Comparison of ENCODE assay signal across 18 cellular contexts in the genomic region with DNA sequence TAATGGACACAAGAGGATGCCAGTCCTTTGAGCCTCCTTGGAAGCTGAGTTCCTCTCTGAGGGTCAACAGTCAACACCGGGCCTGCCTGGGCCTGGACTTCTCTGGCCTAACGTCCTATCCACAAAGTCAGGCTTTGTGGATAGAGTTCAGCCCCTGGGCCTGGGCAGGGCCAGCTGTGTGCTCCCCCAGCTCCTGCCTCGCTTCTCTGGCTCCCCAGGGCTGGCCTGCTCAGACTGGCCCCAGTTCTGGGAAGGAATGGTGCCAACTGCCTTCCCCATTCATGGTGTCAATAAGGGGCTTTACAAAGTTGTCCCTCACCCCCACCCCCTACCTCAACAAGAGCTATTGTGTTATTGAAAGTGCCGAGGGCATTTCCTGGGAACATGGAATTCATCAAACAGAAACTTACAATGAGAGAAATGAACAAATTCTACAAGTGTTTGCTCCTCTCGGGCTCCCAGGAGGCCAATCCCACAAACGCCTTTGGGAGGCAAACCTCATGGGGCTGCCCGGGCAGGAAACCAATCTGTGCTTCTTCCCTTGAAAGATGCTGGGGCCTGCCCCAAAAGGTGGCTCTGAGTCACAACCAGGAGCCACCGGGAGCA. TPM values are rescaled to one million over a fixed set of nuclear protein-coding genes. Genes with fewer than 3 reads are reported as not detected.
"Had no signal": no experiment of that assay in that cellular context is flagged by ENCODE, and none has a peak within 500 bp of the region (broad histone marks: within the 10 kb centered on the region; RNA-seq: fewer than 3 reads in every experiment).

No MANE protein-coding gene starts in this region.

- H3K4me1 ChIP-seq: body of pancreas, colonic mucosa had no signal

- H3K27me3 Mint-ChIP-seq: activated CD4-positive, alpha-beta memory T cell treated with anti-CD3 and anti-CD28 coated beads for 36 hours had no signal

- H3K4me3 ChIP-seq: body of pancreas, colonic mucosa, esophagus muscularis mucosa, lung had no signal

- DNase-seq: activated CD4-positive, alpha-beta memory T cell treated with anti-CD3 and anti-CD28 coated beads for 36 hours; activated CD4-positive, alpha-beta T cell treated with anti-CD3 and anti-CD28 coated beads for 36 hours; activated naive CD8-positive, alpha-beta T cell treated with anti-CD3 and anti-CD28 coated beads, Interleukin-2, amount 10 ng/mL, durations not matched to agents 7 days and 5 days; amygdala; body of pancreas; colonic mucosa; left colon; occipital lobe; stimulated activated CD8-positive, alpha-beta memory T cell treated with anti-CD3 and anti-CD28 coated beads, Interleukin-4, amount 100 ng/mL, for 48 hours; stimulated activated naive CD4-positive, alpha-beta T cell; T-cell had no signal

- H3K27me3 ChIP-seq: body of pancreas, colonic mucosa, esophagus muscularis mucosa had no signal

- H3K36me3 ChIP-seq: colonic mucosa, esophagus muscularis mucosa had no signal

- H3K27ac ChIP-seq: body of pancreas, colonic mucosa, esophagus muscularis mucosa had no signal

- H3K27ac Mint-ChIP-seq: activated CD4-positive, alpha-beta memory T cell treated with anti-CD3 and anti-CD28 coated beads for 36 hours; activated CD4-positive, alpha-beta T cell treated with anti-CD3 and anti-CD28 coated beads for 36 hours; activated naive CD8-positive, alpha-beta T cell treated with anti-CD3 and anti-CD28 coated beads, Interleukin-2, amount 10 ng/mL, durations not matched to agents 7 days and 5 days; mesothelial cell of epicardium; nephron; progenitor cell of endocrine pancreas; T-cell; WTC11 had no signal

- ATAC-seq: activated CD4-positive, alpha-beta T cell treated with anti-CD3 and anti-CD28 coated beads for 36 hours; body of pancreas; left colon; T-cell; WTC11 had no signal

- H3K4me3 Mint-ChIP-seq: activated CD4-positive, alpha-beta memory T cell treated with anti-CD3 and anti-CD28 coated beads for 36 hours; activated CD4-positive, alpha-beta T cell treated with anti-CD3 and anti-CD28 coated beads for 36 hours; activated naive CD8-positive, alpha-beta T cell treated with anti-CD3 and anti-CD28 coated beads, Interleukin-2, amount 10 ng/mL, durations not matched to agents 7 days and 5 days; central memory CD8-positive, alpha-beta T cell; mesothelial cell of epicardium; nephron; T-cell; WTC11 had no signal

- H3K9me3 ChIP-seq: body of pancreas, colonic mucosa, esophagus muscularis mucosa had no signal

- H3K9me3 Mint-ChIP-seq: activated CD4-positive, alpha-beta memory T cell treated with anti-CD3 and anti-CD28 coated beads for 36 hours; central memory CD8-positive, alpha-beta T cell; T-cell had no signal

- H3K36me3 Mint-ChIP-seq: activated CD4-positive, alpha-beta memory T cell treated with anti-CD3 and anti-CD28 coated beads for 36 hours; activated naive CD8-positive, alpha-beta T cell treated with anti-CD3 and anti-CD28 coated beads, Interleukin-2, amount 10 ng/mL, durations not matched to agents 7 days and 5 days; mesothelial cell of epicardium; T-cell had no signal

RNA-seq across cellular contexts. Expression of gene PPP1R14C, which starts 26.5 kb away (rescaled TPM):
- total RNA-seq: activated naive CD8-positive, alpha-beta T cell treated with anti-CD3 and anti-CD28 coated beads, Interleukin-2, amount 10 ng/mL, durations not matched to agents 7 days and 5 days; T-cell had no signal
